9 cellular contexts compared by ENCODE assay signal in the genomic region with DNA sequence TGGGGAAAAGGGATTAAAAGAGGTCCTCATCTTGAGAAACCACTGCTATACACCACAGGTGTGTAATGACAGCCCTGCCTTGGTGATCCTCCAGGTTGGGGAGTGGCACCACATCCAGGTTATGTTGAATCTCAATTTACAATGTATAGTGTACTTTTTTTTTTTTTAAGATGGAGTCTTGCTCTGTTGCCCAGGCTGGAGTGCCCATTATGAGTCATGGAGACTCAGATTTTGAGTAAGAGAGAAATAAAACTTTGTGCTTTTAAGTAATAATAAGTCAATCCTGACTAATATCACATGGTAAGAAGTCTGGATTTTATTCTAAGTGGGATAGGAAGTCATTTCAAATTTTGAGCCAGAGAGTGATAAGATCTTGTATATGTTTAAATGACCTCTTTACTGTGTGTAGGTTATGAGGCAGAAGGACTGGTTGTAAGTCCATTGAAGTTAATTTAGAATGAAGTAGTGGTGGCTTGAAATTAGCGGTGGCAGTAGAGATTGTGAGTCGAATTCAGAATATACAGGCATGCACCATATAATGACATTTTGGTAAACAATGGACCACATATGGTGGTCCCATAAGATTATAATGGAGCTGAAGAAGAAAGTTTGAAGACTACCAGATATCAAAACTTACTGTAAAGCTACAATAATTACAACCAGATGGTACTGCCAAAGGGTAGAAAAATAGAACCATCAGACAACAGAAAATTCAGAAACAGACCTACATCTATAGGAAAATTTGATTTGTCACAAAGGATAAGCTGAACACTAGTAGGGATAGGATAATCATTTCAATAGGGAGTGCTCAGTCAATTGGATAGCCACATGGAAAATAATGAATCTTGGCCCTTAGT. TPM values are rescaled to one million over a fixed set of nuclear protein-coding genes. Genes with fewer than 3 reads are reported as not detected.
DNase-seq lines count a peak whose midpoint lies in the region; ATAC-seq and TF ChIP-seq lines count a peak whose summit lies in the region.
"Had no signal": no experiment of that assay in that cellular context is flagged by ENCODE, and none has a peak within 500 bp of the region (broad histone marks: within the 10 kb centered on the region; RNA-seq: fewer than 3 reads in every experiment).

No MANE protein-coding gene starts in this region.

- peaks cover 75% of the 10 kb centered on the region for H3K4me1 Mint-ChIP-seq in HFFc6 (ENCODE audit: low read depth)
- H3K4me1 Mint-ChIP-seq in activated naive CD4-positive, alpha-beta T cell treated with anti-CD3 and anti-CD28 coated beads, Interleukin-2, amount 10 ng/mL, durations not matched to agents 7 days and 5 days: peaks cover 26% of the 10 kb centered on the region

- no peaks in the 10 kb centered on the region for H3K9me3 ChIP-seq in muscle layer of colon (ENCODE audit: low read length)

- CTCF ChIA-PET in activated naive CD4-positive, alpha-beta T cell treated with anti-CD3 and anti-CD28 coated beads, Interleukin-2, amount 10 ng/mL, durations not matched to agents 7 days and 5 days (lab: Charles Lee): no interaction called here

- peak overlapping the region; percentile 7 for H3K27ac ChIP-seq in muscle layer of colon (ENCODE audit: low read depth, low read length)

- H3K27me3 ChIP-seq in muscle layer of colon (ENCODE audit: control insufficient read depth in 1 of 2, insufficient read depth in 2 of 2, low read length in 2 of 2): no peaks in the 10 kb centered on the region

- H3K9me3 Mint-ChIP-seq in HFFc6: no peaks in the 10 kb centered on the region
- H3K9me3 Mint-ChIP-seq in activated naive CD4-positive, alpha-beta T cell treated with anti-CD3 and anti-CD28 coated beads, Interleukin-2, amount 10 ng/mL, durations not matched to agents 7 days and 5 days: no peaks in the 10 kb centered on the region

- ATAC-seq in GM21576 (IDR thresholded peaks at IDR 0.05; ENCODE audit: unreplicated experiment): no peak

- no peak for TF ChIP-seq CTCF in HFFc6 (IDR thresholded peaks at IDR 0.05)

- no peak overlapping the region for H3K9ac ChIP-seq in muscle layer of colon (ENCODE audit: low read length)

- DNase-seq in CD1c-positive myeloid dendritic cell (ENCODE audit: extremely low spot score) (peak; percentile 53), HFFc6 (peak; percentile 38), NOMO-1 treated with dmso at 0.1 percent for 144 hours (lab: John Stamatoyannopoulos, UW; ENCODE audit: unreplicated experiment) (no peak), DMS 273 treated with DMSO at 0.1 percent for 48 hours (lab: John Stamatoyannopoulos, UW) (no peak), putamen (ENCODE audit: low spot score) (no peak)
- DNase-seq in activated naive CD4-positive, alpha-beta T cell treated with anti-CD3 and anti-CD28 coated beads, Interleukin-2, amount 10 ng/mL, durations not matched to agents 7 days and 5 days: no peak
- DNase-seq: NCI-H2107 had no signal

- no peaks in the 10 kb centered on the region for H3K27me3 Mint-ChIP-seq in HFFc6 (ENCODE audit: insufficient read depth)
- H3K27me3 Mint-ChIP-seq in activated naive CD4-positive, alpha-beta T cell treated with anti-CD3 and anti-CD28 coated beads, Interleukin-2, amount 10 ng/mL, durations not matched to agents 7 days and 5 days: no peaks in the 10 kb centered on the region

- peak overlapping the region; percentile 55 for H3K4me3 Mint-ChIP-seq in HFFc6
- H3K4me3 Mint-ChIP-seq in activated naive CD4-positive, alpha-beta T cell treated with anti-CD3 and anti-CD28 coated beads, Interleukin-2, amount 10 ng/mL, durations not matched to agents 7 days and 5 days: no peak overlapping the region

- H3K4me3 ChIP-seq in muscle layer of colon (ENCODE audit: low read depth in 1 of 2, low read length in 2 of 2): no peak overlapping the region

- peaks cover 35% of the 10 kb centered on the region for H3K36me3 ChIP-seq in muscle layer of colon (ENCODE audit: insufficient read depth, low read length)

- H3K36me3 Mint-ChIP-seq in HFFc6 (ENCODE audit: low read depth): no peaks in the 10 kb centered on the region
- H3K36me3 Mint-ChIP-seq in activated naive CD4-positive, alpha-beta T cell treated with anti-CD3 and anti-CD28 coated beads, Interleukin-2, amount 10 ng/mL, durations not matched to agents 7 days and 5 days: peaks cover 12% of the 10 kb centered on the region

- peak overlapping the region; percentile 99 for H3K27ac Mint-ChIP-seq in HFFc6
- peak overlapping the region; percentile 93 for H3K27ac Mint-ChIP-seq in activated naive CD4-positive, alpha-beta T cell treated with anti-CD3 and anti-CD28 coated beads, Interleukin-2, amount 10 ng/mL, durations not matched to agents 7 days and 5 days

- H3K4me1 ChIP-seq in muscle layer of colon (ENCODE audit: insufficient read depth, low read length): peaks cover 14% of the 10 kb centered on the region

RNA-seq across cellular contexts. Expression of gene POPDC2, which starts 20.7 kb away (rescaled TPM):
- under 1 TPM in 4 of 6 experiments, not detected in 2; 0.14 to 0.98 (median 0.70) TPM for total RNA-seq in HFFc6 (2021; fragmentation: NEBNext Ultra II Directional; extraction: Animal tissue kit (Norgen Biotek cat#: 25700))

RNA-seq across cellular contexts. Expression of gene COX17, which starts 37.5 kb away (rescaled TPM):
- total RNA-seq in HFFc6 (2021; fragmentation: NEBNext Ultra II Directional; extraction: Animal tissue kit (Norgen Biotek cat#: 25700)): 10 to 100 TPM; 28.9 to 41.0 (median 35.2) TPM

RNA-seq across cellular contexts. Expression of gene PLA1A, which starts 42.0 kb away (rescaled TPM):
- total RNA-seq in HFFc6 (2021; fragmentation: NEBNext Ultra II Directional; extraction: Animal tissue kit (Norgen Biotek cat#: 25700)): not detected

Comparison
In these comparisons a context has a peak if more than half of its experiments do, and no peak if none do; other contexts are left out.
1. DNase-seq: peak in CD1c-positive myeloid dendritic cell (single experiment) and HFFc6 (single experiment); none in activated naive CD4-positive, alpha-beta T cell treated with anti-CD3 and anti-CD28 coated beads, Interleukin-2, amount 10 ng/mL, durations not matched to agents 7 days and 5 days (single experiment), NOMO-1 treated with dmso at 0.1 percent for 144 hours (single experiment), DMS 273 treated with DMSO at 0.1 percent for 48 hours (single experiment) and putamen (single experiment).